ENCODE assay signal across 13 cellular contexts in the genomic region with DNA sequence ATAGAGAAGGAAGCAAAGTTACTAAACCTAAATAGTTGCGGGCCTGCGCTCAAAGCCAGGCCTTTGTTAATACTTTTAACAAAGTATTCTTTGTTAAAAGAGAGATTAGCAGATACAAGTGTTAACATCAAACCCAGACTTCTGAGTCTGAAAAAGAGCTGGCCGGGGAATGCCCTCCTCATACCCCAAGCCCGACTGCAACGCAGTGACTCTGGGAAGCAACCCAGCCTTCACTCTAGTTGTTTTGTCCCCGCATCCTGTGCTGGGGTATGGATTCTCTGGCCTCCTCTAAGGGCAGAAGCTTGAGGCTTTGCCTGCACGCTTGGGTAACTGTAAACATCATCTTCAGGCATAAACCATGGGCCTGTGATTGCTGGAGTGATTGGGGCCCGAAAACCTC. TPM values are rescaled to one million over a fixed set of nuclear protein-coding genes. Genes with fewer than 3 reads are reported as not detected.
DNase-seq lines count a peak whose midpoint lies in the region; ATAC-seq and TF ChIP-seq lines count a peak whose summit lies in the region.
"Had no signal": no experiment of that assay in that cellular context is flagged by ENCODE, and none has a peak within 500 bp of the region (broad histone marks: within the 10 kb centered on the region; RNA-seq: fewer than 3 reads in every experiment).

No MANE protein-coding gene starts in this region.

- TF ChIP-seq CTCF in neutrophil (IDR thresholded peaks at IDR 0.05) = no peak

- H3K36me3 ChIP-seq in CD4-positive, CD25-positive, alpha-beta regulatory T cell (ENCODE audit: control insufficient read depth, insufficient read depth, low read length) = peaks cover 91% of the 10 kb centered on the region
- H3K36me3 ChIP-seq in neutrophil = peaks cover 100% of the 10 kb centered on the region
- H3K36me3 ChIP-seq: uterus had no signal

- no peak for ATAC-seq in CD4-positive, CD25-positive, alpha-beta regulatory T cell (ENCODE audit: low read depth in 2 of 2)
- ATAC-seq in GM18519 (IDR thresholded peaks at IDR 0.05; ENCODE audit: low FRiP score, unreplicated experiment) = no peak

- no peaks in the 10 kb centered on the region for H3K27me3 Mint-ChIP-seq in CD4-positive, CD25-positive, alpha-beta regulatory T cell
- H3K27me3 Mint-ChIP-seq: central memory CD8-positive, alpha-beta T cell had no signal

- H3K27ac Mint-ChIP-seq in CD4-positive, CD25-positive, alpha-beta regulatory T cell = peak overlapping the region in 2 of 3 donors; percentile 69 to 70

- no peak overlapping the region for H3K27ac ChIP-seq in CD4-positive, CD25-positive, alpha-beta regulatory T cell (ENCODE audit: insufficient read depth, low read length, poor library complexity, severe bottlenecking)
- peak overlapping the region; percentile 20 for H3K27ac ChIP-seq in caudate nucleus (ENCODE audit: low read depth, low read length)
- H3K27ac ChIP-seq in neutrophil = peak overlapping the region; percentile 68
- H3K27ac ChIP-seq: epithelial cell of prostate, psoas muscle, uterus had no signal

- DNase-seq in CD4-positive, CD25-positive, alpha-beta regulatory T cell = no peak
- DNase-seq in COLO829 (ENCODE audit: low spot score) (peak; percentile 18), caudate nucleus (lab: John Stamatoyannopoulos, UW) (no peak), MV-4-11 (lab: John Stamatoyannopoulos, UW) (no peak)
- no peak for DNase-seq in activated effector memory CD4-positive, alpha-beta T cell treated with Interleukin-2 at 50 U/mL for 16 hours
- DNase-seq: activated gamma-delta T cell, IMR-90 had no signal

- peaks cover 45% of the 10 kb centered on the region for H3K36me3 Mint-ChIP-seq in CD4-positive, CD25-positive, alpha-beta regulatory T cell

- H3K4me1 ChIP-seq in CD4-positive, CD25-positive, alpha-beta regulatory T cell (ENCODE audit: control insufficient read depth, insufficient read depth, low read length, poor library complexity, severe bottlenecking) = peaks cover 17% of the 10 kb centered on the region
- H3K4me1 ChIP-seq in neutrophil (ENCODE audit: control insufficient read depth in 1 of 2, insufficient read depth in 1 of 2, low read depth in 1 of 2, low read length in 1 of 2) = peaks cover 0 to 7% of the 10 kb centered on the region in 2 experiments
- H3K4me1 ChIP-seq: psoas muscle, uterus had no signal

- H3K9me3 Mint-ChIP-seq in CD4-positive, CD25-positive, alpha-beta regulatory T cell = no peaks in the 10 kb centered on the region
- H3K9me3 Mint-ChIP-seq: central memory CD8-positive, alpha-beta T cell had no signal

- H3K4me3 Mint-ChIP-seq in CD4-positive, CD25-positive, alpha-beta regulatory T cell = no peak overlapping the region
- H3K4me3 Mint-ChIP-seq: central memory CD8-positive, alpha-beta T cell had no signal

- no peak overlapping the region for H3K4me3 ChIP-seq in CD4-positive, CD25-positive, alpha-beta regulatory T cell (ENCODE audit: low read depth, low read length)
- H3K4me3 ChIP-seq in neutrophil (ENCODE audit: low read depth in 1 of 2, low read length in 1 of 2) = no peak overlapping the region
- H3K4me3 ChIP-seq: psoas muscle, uterus had no signal

- no peaks in the 10 kb centered on the region for H3K9me3 ChIP-seq in CD4-positive, CD25-positive, alpha-beta regulatory T cell (ENCODE audit: control insufficient read depth in 2 of 2, low read length in 2 of 2)
- no peaks in the 10 kb centered on the region for H3K9me3 ChIP-seq in neutrophil
- H3K9me3 ChIP-seq: psoas muscle, uterus had no signal

- H3K27me3 ChIP-seq in CD4-positive, CD25-positive, alpha-beta regulatory T cell (ENCODE audit: control insufficient read depth, insufficient read depth, low read length) = no peaks in the 10 kb centered on the region
- H3K27me3 ChIP-seq in neutrophil = no peaks in the 10 kb centered on the region
- H3K27me3 ChIP-seq: uterus had no signal

- peaks cover 11 to 24% (median 23%) of the 10 kb centered on the region in 4 donors for H3K4me1 Mint-ChIP-seq in CD4-positive, CD25-positive, alpha-beta regulatory T cell

RNA-seq across cellular contexts. Expression of a gene that starts 48.3 kb away (rescaled TPM):
- total RNA-seq in CD4-positive, CD25-positive, alpha-beta regulatory T cell = 233 TPM
- polyA plus RNA-seq in CD4-positive, CD25-positive, alpha-beta regulatory T cell = 10 to 100 TPM; 33.1 to 52.3 (median 46.6) TPM

RNA-seq across cellular contexts. Expression of a gene that starts 54.1 kb away (rescaled TPM):
- total RNA-seq in CD4-positive, CD25-positive, alpha-beta regulatory T cell = 88.6 TPM
- 10 to 100 TPM; 23.3 to 45.5 (median 32.1) TPM for polyA plus RNA-seq in CD4-positive, CD25-positive, alpha-beta regulatory T cell
